Comparison of ENCODE assay signal across 19 cellular contexts in genomic region chr12:85625467-85625866, GRCh38.
A peak's percentile ranks its signal among the peaks of the same experiment; 100 is the strongest.
DNase-seq lines count a peak whose midpoint lies in the region; ATAC-seq, FAIRE-seq and TF ChIP-seq lines count a peak whose summit lies in the region.
"Had no signal": no experiment of that assay in that cellular context is flagged by ENCODE, and none has a peak within 500 bp of the region (broad histone marks: within the 10 kb centered on the region; RNA-seq: fewer than 3 reads in every experiment).

No MANE protein-coding gene starts in this region.

- no peak overlapping the region for H2BK5ac ChIP-seq in mesenchymal stem cell (ENCODE audit: low read depth, low read length, poor library complexity, severe bottlenecking)

- H3K4me1 ChIP-seq in A549 (peaks cover 8% of the 10 kb centered on the region; the same call in 2 of the 3 replicates), RWPE2 (ENCODE audit: insufficient read depth, poor library complexity, severe bottlenecking) (peaks cover 24% of the 10 kb centered on the region), mesenchymal stem cell (ENCODE audit: control insufficient read depth, insufficient read depth, low read depth, low read length) (peaks cover 1% of the 10 kb centered on the region), kidney (ENCODE audit: control insufficient read depth in 1 of 2, insufficient read depth in 1 of 2, low read depth in 1 of 2, low read length in 2 of 2) (no peaks in the 10 kb centered on the region)

- H3K27me3 Mint-ChIP-seq in Calu3 (ENCODE audit: unreplicated experiment), result no peaks in the 10 kb centered on the region
- H3K27me3 Mint-ChIP-seq: IgD-negative memory B cell had no signal

- H3K36me3 ChIP-seq in RWPE2 (ENCODE audit: low read depth) (no peaks in the 10 kb centered on the region), mesenchymal stem cell (ENCODE audit: control insufficient read depth in 1 of 2, insufficient read depth in 2 of 2, low read depth in 1 of 2, low read length in 2 of 2) (no peaks in the 10 kb centered on the region), kidney (ENCODE audit: control insufficient read depth in 1 of 2, insufficient read depth in 2 of 2, low read length in 2 of 2) (no peaks in the 10 kb centered on the region)

- intact Hi-C loops in Calu3 (cut with micrococcal nuclease; ENCODE audit: unreplicated experiment), result loop anchor here (5.0 kb wide), 1 partner anchor 52 kb away; no protein-coding TSS in a partner anchor
- intact Hi-C loops in kidney (cut with DNase I), result no loop called here

- no peak for FAIRE-seq in A549 (lab: Jason Lieb, UNC)
- FAIRE-seq in kidney (lab: Jason Lieb, UNC), result no peak
- FAIRE-seq: GM18507 had no signal

- ATAC-seq in A549 (no peak), RWPE2 (ENCODE audit: low read depth) (no peak), GM18520 (IDR thresholded peaks at IDR 0.05; ENCODE audit: unreplicated experiment) (no peak), GM21360 (IDR thresholded peaks at IDR 0.05; ENCODE audit: unreplicated experiment) (no peak)
- ATAC-seq: CD8-positive, alpha-beta T cell; Panc1 had no signal

- H3K9ac ChIP-seq in mesenchymal stem cell (ENCODE audit: low read length) (peak overlapping the region; percentile 71), kidney (ENCODE audit: low read length in 2 of 2) (no peak overlapping the region)
- H3K9ac ChIP-seq: KMS-11 had no signal

- H3K4me3 Mint-ChIP-seq in Calu3 (ENCODE audit: low read depth, unreplicated experiment), result no peak overlapping the region
- H3K4me3 Mint-ChIP-seq: CD8-positive, alpha-beta T cell; IgD-negative memory B cell had no signal

- no peak overlapping the region for H4K91ac ChIP-seq in mesenchymal stem cell (ENCODE audit: low read length)

- H3K9me3 ChIP-seq in A549 (no peaks in the 10 kb centered on the region), RWPE2 (ENCODE audit: severe bottlenecking) (no peaks in the 10 kb centered on the region), mesenchymal stem cell (ENCODE audit: control insufficient read depth, low read length) (no peaks in the 10 kb centered on the region), kidney (ENCODE audit: control insufficient read depth in 1 of 2, low read length in 2 of 2) (no peaks in the 10 kb centered on the region)

- no peak overlapping the region for H2BK120ac ChIP-seq in mesenchymal stem cell (ENCODE audit: low read depth, low read length)

- peaks cover 3% of the 10 kb centered on the region for H3K9me3 Mint-ChIP-seq in Calu3 (ENCODE audit: low read depth, unreplicated experiment)

- no peak overlapping the region for H3K4ac ChIP-seq in mesenchymal stem cell (ENCODE audit: low read depth in 1 of 2, low read length in 2 of 2)

- H3K23ac ChIP-seq in mesenchymal stem cell (ENCODE audit: low read length in 2 of 2), result no peak overlapping the region

- peaks cover 5% of the 10 kb centered on the region for H3K36me3 Mint-ChIP-seq in Calu3 (ENCODE audit: insufficient read depth, unreplicated experiment)
- H3K36me3 Mint-ChIP-seq: CD8-positive, alpha-beta T cell; IgD-negative memory B cell had no signal

- no peak overlapping the region for H2AK5ac ChIP-seq in mesenchymal stem cell (ENCODE audit: low read length, severe bottlenecking)

- no peak for TF ChIP-seq POLR2A in A549 (IDR thresholded peaks at IDR 0.05; ENCODE audit: low read length)

- no peak overlapping the region for H2BK15ac ChIP-seq in mesenchymal stem cell (ENCODE audit: low read depth, poor library complexity, severe bottlenecking)

- CTCF ChIA-PET in A549 (lab: Yijun Ruan, JAX), result no interaction called here
- CTCF ChIA-PET in Calu3 (lab: Charles Lee), result no interaction called here

- H3K27me3 ChIP-seq in RWPE2 (ENCODE audit: insufficient read depth, poor library complexity, severe bottlenecking) (no peaks in the 10 kb centered on the region), mesenchymal stem cell (ENCODE audit: control insufficient read depth in 1 of 2, insufficient read depth in 1 of 2, low read length in 2 of 2) (no peaks in the 10 kb centered on the region)

- no peak for TF ChIP-seq CTCF in A549 (IDR thresholded peaks at IDR 0.05)
- no peak for TF ChIP-seq CTCF in Calu3 (IDR thresholded peaks at IDR 0.05; ENCODE audit: unreplicated experiment)
- TF ChIP-seq CTCF in RWPE2 (IDR thresholded peaks at IDR 0.05; ENCODE audit: poor library complexity, severe bottlenecking), result no peak
- TF ChIP-seq CTCF in kidney (IDR thresholded peaks at IDR 0.05; ENCODE audit: borderline replicate concordance, extremely low read depth, insufficient read depth), result no peak

- H3K4me1 Mint-ChIP-seq in Calu3 (ENCODE audit: low read depth, unreplicated experiment), result peaks cover 35% of the 10 kb centered on the region
- H3K4me1 Mint-ChIP-seq: IgD-negative memory B cell had no signal

- H3K14ac ChIP-seq in mesenchymal stem cell (ENCODE audit: low read length in 2 of 2), result no peak overlapping the region

- H3K79me1 ChIP-seq in mesenchymal stem cell (replicated peaks; ENCODE audit: low read length, poor library complexity, severe bottlenecking), result no peaks in the 10 kb centered on the region

- peak overlapping the region; percentile 97 for H3K27ac Mint-ChIP-seq in Calu3 (ENCODE audit: unreplicated experiment)
- H3K27ac Mint-ChIP-seq: CD8-positive, alpha-beta T cell; IgD-negative memory B cell had no signal

- BruUV-seq in Calu3 (replicated peaks; lab: Mats Ljungman, UMichigan), result no TSS peak

- no peak overlapping the region for H3K27ac ChIP-seq in A549
- H3K27ac ChIP-seq in RWPE2 (ENCODE audit: poor library complexity, severe bottlenecking), result peak overlapping the region; percentile 94
- H3K27ac ChIP-seq in mesenchymal stem cell (ENCODE audit: low read length, poor library complexity, severe bottlenecking), result no peak overlapping the region
- H3K27ac ChIP-seq in kidney (ENCODE audit: low read depth in 2 of 2, low read length in 2 of 2), result no peak overlapping the region
- H3K27ac ChIP-seq: C4-2B, KMS-11 had no signal

- no peak overlapping the region for H3K4me2 ChIP-seq in A549
- no peak overlapping the region for H3K4me2 ChIP-seq in mesenchymal stem cell (ENCODE audit: low read length, poor library complexity, severe bottlenecking)
- H3K4me2 ChIP-seq: KMS-11 had no signal

- DNase-seq in A549 (ENCODE audit: low read depth in 1 of 2, low spot score in 1 of 2) (no peak), Calu3 (no peak), RWPE2 (ENCODE audit: low spot score) (no peak), mesenchymal stem cell (no peak), kidney (no peak)
- DNase-seq: CD8-positive, alpha-beta T cell; DMS79 treated with DMSO at 0.1 percent for 48 hours; GOT3; HCEC 1CT; MM.1S; NCI-H1694; NCI-H2029 treated with DMSO at 0.1 percent for 48 hours had no signal

- TF ChIP-seq EP300 in A549 (IDR thresholded peaks at IDR 0.05), result no peak

- H3K18ac ChIP-seq in mesenchymal stem cell (ENCODE audit: low read depth in 1 of 2, low read length in 2 of 2), result no peak overlapping the region

- WGBS in A549 (ENCODE audit: missing lambda C conversion rate), result 98% methylated on average over 2 of the region's 2 CpGs
- 100% methylated on average over 2 of the region's 2 CpGs for WGBS in mesenchymal stem cell

- H2AFZ ChIP-seq in mesenchymal stem cell (ENCODE audit: low read depth, low read length), result no peak overlapping the region

- POLR2A ChIA-PET in A549 (lab: Yijun Ruan, JAX), result no interaction called here

- no peak overlapping the region for H2BK12ac ChIP-seq in mesenchymal stem cell (ENCODE audit: low read length in 2 of 2)

- no peak for TF ChIP-seq RAD21 in A549 (conservative IDR thresholded peaks at IDR 0.05 in 1 of 2, IDR thresholded peaks at IDR 0.05 in 1 of 2)

- H4K8ac ChIP-seq in mesenchymal stem cell (ENCODE audit: low read length), result no peak overlapping the region

- no peak overlapping the region for H3K4me3 ChIP-seq in A549
- no peak overlapping the region for H3K4me3 ChIP-seq in RWPE2 (ENCODE audit: severe bottlenecking)
- H3K4me3 ChIP-seq in mesenchymal stem cell (ENCODE audit: insufficient read depth in 1 of 2, low read depth in 1 of 2, low read length in 2 of 2), result no peak overlapping the region
- H3K4me3 ChIP-seq in kidney (ENCODE audit: low read length in 2 of 2), result no peak overlapping the region

TF ChIP-seq in A549, 52 proteins besides CTCF, POLR2A, EP300 and RAD21:
- TF ChIP-seq MAFK (IDR thresholded peaks at IDR 0.05; ENCODE audit: partially characterized antibody), result peak; percentile 51
- no peak for TF ChIP-seq CHD4 (IDR thresholded peaks at IDR 0.05; ENCODE audit: borderline replicate concordance)
